Comparison of ENCODE assay signal across 8 cellular contexts in the genomic region with DNA sequence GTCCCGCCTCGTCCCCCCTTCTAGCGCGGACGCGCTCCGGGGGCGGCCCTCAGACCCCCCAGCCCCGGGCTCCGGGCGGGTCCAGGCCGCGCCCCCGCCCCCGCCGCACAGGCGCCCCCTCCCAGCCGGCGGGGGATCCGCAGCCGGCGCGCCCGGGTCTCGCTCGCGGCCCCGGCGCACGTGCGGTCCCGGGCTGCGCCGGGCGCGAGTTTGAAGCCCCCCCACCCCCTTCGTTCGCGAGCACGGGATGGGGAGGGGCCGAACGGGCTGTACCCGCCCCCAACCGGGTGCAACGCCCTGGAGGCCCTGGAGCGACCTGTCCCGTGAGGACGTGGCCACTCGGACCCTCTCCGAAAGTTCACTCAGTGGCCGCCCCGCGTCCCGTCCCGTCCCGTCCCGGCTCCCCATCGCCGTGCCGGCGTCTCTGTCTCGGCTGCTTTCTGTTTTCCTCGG. TPM values are rescaled to one million over a fixed set of nuclear protein-coding genes. Genes with fewer than 3 reads are reported as not detected.
DNase-seq lines count a peak whose midpoint lies in the region; ATAC-seq and TF ChIP-seq lines count a peak whose summit lies in the region.

No MANE protein-coding gene starts in this region.

- H3K4me2 ChIP-seq in trophoblast cell (ENCODE audit: low read length), result peak overlapping the region; percentile 87

- no TSS peak for BruUV-seq in A673 (replicated peaks; lab: Mats Ljungman, UMichigan)

- in situ Hi-C loops in GM13977 (cut with MboI; ENCODE audit: low pct_unique_long_range_greater_than_20kb, low sequenced_read_pairs, unreplicated experiment), result loop anchor here (25.0 kb wide), 2 partner anchors 406 to 506 kb away; a partner anchor contains a TSS

- peak overlapping the region; percentile 99 for H4K12ac ChIP-seq in trophoblast cell (ENCODE audit: low read depth, low read length)

- H3K4me1 Mint-ChIP-seq in activated B cell treated with CpG ODN at 0.5 μM for 24 hours, result peaks cover 12% of the 10 kb centered on the region

- peak overlapping the region; percentile 95 for H2AK5ac ChIP-seq in trophoblast cell (ENCODE audit: low read length)

- H2BK5ac ChIP-seq in trophoblast cell (ENCODE audit: low read depth, low read length, poor library complexity), result peak overlapping the region; percentile 99

- CTCF ChIA-PET in A673 (lab: Charles Lee), result no interaction called here
- CTCF ChIA-PET in activated B cell treated with CpG ODN at 0.5 μM for 24 hours (lab: Charles Lee), result no interaction called here

- TF ChIP-seq CTCF in A673 (conservative IDR thresholded peaks at IDR 0.05; ENCODE audit: low read depth, low read length), result no peak
- peak; percentile 2 for TF ChIP-seq CTCF in GM13977 (IDR thresholded peaks at IDR 0.05; ENCODE audit: extremely low read depth, insufficient read depth, missing control alignments)
- no peak for TF ChIP-seq CTCF in activated B cell treated with CpG ODN at 0.5 μM for 24 hours (IDR thresholded peaks at IDR 0.05)

- H3K4me3 ChIP-seq in A673 (ENCODE audit: low read depth, low read length, poor library complexity, severe bottlenecking), result peak overlapping the region; percentile 63
- peak overlapping the region; percentile 88 for H3K4me3 ChIP-seq in trophoblast cell (ENCODE audit: low read depth, low read length)

- peak overlapping the region; percentile 11 for H3K27ac ChIP-seq in A673 (ENCODE audit: low read depth, low read length, poor library complexity, severe bottlenecking)
- peak overlapping the region; percentile 99 for H3K27ac ChIP-seq in trophoblast cell (ENCODE audit: low read depth, low read length)

- peaks cover 2% of the 10 kb centered on the region for H3K36me3 Mint-ChIP-seq in activated B cell treated with CpG ODN at 0.5 μM for 24 hours (ENCODE audit: low read depth)

- H3K9me3 Mint-ChIP-seq in activated B cell treated with CpG ODN at 0.5 μM for 24 hours, result no peaks in the 10 kb centered on the region

- no peaks in the 10 kb centered on the region for H3K9me3 ChIP-seq in A673 (ENCODE audit: low read depth, low read length, poor library complexity, severe bottlenecking)
- no peaks in the 10 kb centered on the region for H3K9me3 ChIP-seq in trophoblast cell (ENCODE audit: insufficient read depth, low read depth, low read length)

- POLR2A ChIA-PET in A673 (lab: Charles Lee; ENCODE audit: low non-redundant PET), result no interaction called here
- POLR2A ChIA-PET in activated B cell treated with CpG ODN at 0.5 μM for 24 hours (lab: Charles Lee), result no interaction called here

- H3K27me3 Mint-ChIP-seq in activated B cell treated with CpG ODN at 0.5 μM for 24 hours, result peaks cover 38% of the 10 kb centered on the region

- H4K91ac ChIP-seq in trophoblast cell (ENCODE audit: low read depth, low read length), result peak overlapping the region; percentile 100

- H3K27me3 ChIP-seq in A673 (replicated peaks; ENCODE audit: insufficient read depth, low read depth, low read length, poor library complexity) (no peaks in the 10 kb centered on the region), trophoblast cell (ENCODE audit: insufficient read depth, low read length) (no peaks in the 10 kb centered on the region)

- H3K23ac ChIP-seq in trophoblast cell (ENCODE audit: low read length), result no peak overlapping the region

- no CpG with 5 or more reads among the region's 63 CpGs for WGBS in trophoblast cell (ENCODE audit: extremely low coverage, insufficient coverage, insufficient read length)

- H2BK12ac ChIP-seq in trophoblast cell (ENCODE audit: low read length), result peak overlapping the region; percentile 87

- H3K9ac ChIP-seq in trophoblast cell (ENCODE audit: low read length), result peak overlapping the region; percentile 98

- H3K18ac ChIP-seq in trophoblast cell (ENCODE audit: low read length), result peak overlapping the region; percentile 99

- peaks cover 36% of the 10 kb centered on the region for H3K79me2 ChIP-seq in trophoblast cell (ENCODE audit: control insufficient read depth, insufficient read depth, low read length, poor library complexity)

- peak overlapping the region; percentile 98 for H2BK120ac ChIP-seq in trophoblast cell (ENCODE audit: insufficient read depth, low read length, poor library complexity)

- intact Hi-C loops in A673 (cut with micrococcal nuclease; ENCODE audit: unreplicated experiment), result no loop called here
- intact Hi-C loops in activated B cell treated with CpG ODN at 0.5 μM for 24 hours (cut with micrococcal nuclease), result no loop called here

- ATAC-seq in activated B cell treated with CpG ODN at 0.5 μM for 24 hours (ENCODE audit: low read depth), result no peak
- ATAC-seq in HG03457 (IDR thresholded peaks at IDR 0.05; ENCODE audit: unreplicated experiment), result no peak

- peak overlapping the region; percentile 100 for H3K4ac ChIP-seq in trophoblast cell (ENCODE audit: low read depth, low read length)

- peaks cover 42% of the 10 kb centered on the region for H3K79me1 ChIP-seq in trophoblast cell (ENCODE audit: low read length)

- H3K4me1 ChIP-seq in A673 (ENCODE audit: insufficient read depth, low read length, poor library complexity, severe bottlenecking) (peaks cover 17% of the 10 kb centered on the region), trophoblast cell (ENCODE audit: control insufficient read depth in 1 of 2, insufficient read depth in 2 of 2, low read length in 2 of 2) (peaks cover 36 to 40% of the 10 kb centered on the region in 2 experiments)

- DNase-seq in A673 (ENCODE audit: low spot score) (peak; percentile 50), GM13977 (ENCODE audit: low spot score) (no peak), activated B cell treated with CpG ODN at 0.5 μM for 24 hours (no peak), germinal center (ENCODE audit: low spot score) (peak; percentile 26), trophoblast cell (no peak), NOMO-1 treated with DMSO at 0.1 percent for 48 hours (lab: John Stamatoyannopoulos, UW; ENCODE audit: unreplicated experiment) (no peak), cerebellar cortex (ENCODE audit: low spot score) (no peak)

- no peaks in the 10 kb centered on the region for H3K36me3 ChIP-seq in A673 (ENCODE audit: insufficient read depth, low read length, poor library complexity, severe bottlenecking)
- H3K36me3 ChIP-seq in trophoblast cell (ENCODE audit: control insufficient read depth in 1 of 2, insufficient read depth in 2 of 2, low read length in 2 of 2), result peaks cover 0 to 1% of the 10 kb centered on the region in 2 experiments

- H3K4me3 Mint-ChIP-seq in activated B cell treated with CpG ODN at 0.5 μM for 24 hours, result peak overlapping the region; percentile 85

- H2AFZ ChIP-seq in trophoblast cell (ENCODE audit: insufficient read depth, low read length, poor library complexity), result peak overlapping the region; percentile 79

- no peak overlapping the region for H3K27ac Mint-ChIP-seq in activated B cell treated with CpG ODN at 0.5 μM for 24 hours

- H4K8ac ChIP-seq in trophoblast cell (ENCODE audit: low read depth, low read length), result peak overlapping the region; percentile 94

- H3K14ac ChIP-seq in trophoblast cell (ENCODE audit: low read length), result peak overlapping the region; percentile 100

RNA-seq across cellular contexts. Expression of a gene that starts 0.8 kb away (rescaled TPM):
- total RNA-seq in A673 (2021) (110 and 118 TPM in 2 replicates), activated B cell treated with CpG ODN at 0.5 μM for 24 hours (0.10 TPM in 1 of 2 replicates, not detected in the other)
- 205 TPM in 2 replicates for polyA plus RNA-seq in trophoblast cell (2013)

Comparison
In these comparisons a context has a peak if more than half of its experiments do, and no peak if none do; other contexts are left out.
1. DNase-seq: peak in A673 (single experiment) and germinal center (single experiment); none in GM13977 (single experiment), activated B cell treated with CpG ODN at 0.5 μM for 24 hours (single experiment), trophoblast cell (0 of 2), NOMO-1 treated with DMSO at 0.1 percent for 48 hours (single experiment) and cerebellar cortex (single experiment).
2. RNA of a gene that starts 0.8 kb away (total RNA-seq): 110 to 118 TPM in A673; 0.10 TPM in activated B cell treated with CpG ODN at 0.5 μM for 24 hours; every median in the first group is over 100 times any median in the second.